In the genomic region with DNA sequence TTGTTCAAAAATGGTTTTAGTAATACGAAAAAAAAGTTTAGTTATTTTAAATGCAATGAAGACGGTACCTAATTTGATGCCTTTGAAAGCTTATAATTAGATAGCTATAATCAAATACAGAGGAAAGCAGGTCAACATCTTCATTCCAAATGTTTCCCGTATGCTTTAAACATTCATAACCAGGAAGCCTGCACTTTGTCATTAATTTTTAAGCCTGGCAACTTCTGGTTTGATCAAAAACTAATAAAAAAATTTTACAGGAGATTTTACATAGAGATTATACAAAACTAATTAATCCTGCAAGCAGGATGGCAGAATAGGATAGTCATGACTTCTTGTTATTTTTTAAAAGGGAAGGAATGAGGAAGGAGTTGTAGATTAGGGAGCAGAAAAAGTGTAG, we compare ENCODE assay signal across 36 cellular contexts.
"Had no signal": no experiment of that assay in that cellular context is flagged by ENCODE, and none has a peak within 500 bp of the region (broad histone marks: within the 10 kb centered on the region; RNA-seq: fewer than 3 reads in every experiment).

No MANE protein-coding gene starts in this region.

- H3K4me1 ChIP-seq: adrenal gland, body of pancreas, breast epithelium, colonic mucosa, esophagus squamous epithelium, gastroesophageal sphincter had no signal

- ATAC-seq: activated CD4-positive, alpha-beta T cell treated with anti-CD3 and anti-CD28 coated beads for 36 hours; activated CD8-positive, alpha-beta memory T cell treated with anti-CD3 and anti-CD28 coated beads, Interleukin-2, amount 10 ng/mL, durations not matched to agents 7 days and 5 days; activated CD8-positive, alpha-beta T cell treated with anti-CD3 and anti-CD28 coated beads, Interleukin-2, amount 10 ng/mL, durations not matched to agents 7 days and 5 days; activated naive CD8-positive, alpha-beta T cell treated with anti-CD3 and anti-CD28 coated beads, Interleukin-2, amount 50 U/mL, for 24 hours; body of pancreas; gastroesophageal sphincter; T-helper 17 cell had no signal

- H3K4me3 ChIP-seq: adrenal gland, body of pancreas, breast epithelium, cardiac muscle cell, colonic mucosa, esophagus squamous epithelium, gastroesophageal sphincter had no signal

- H3K36me3 ChIP-seq: adrenal gland, breast epithelium, cardiac muscle cell, colonic mucosa, esophagus squamous epithelium, gastroesophageal sphincter had no signal

- H3K9me3 Mint-ChIP-seq: activated CD4-positive, alpha-beta memory T cell treated with anti-CD3 and anti-CD28 coated beads for 36 hours; activated CD4-positive, alpha-beta T cell treated with anti-CD3 and anti-CD28 coated beads, Interleukin-2, amount 10 ng/mL, durations not matched to agents 24 days and 14 days; activated naive CD4-positive, alpha-beta T cell treated with anti-CD3 and anti-CD28 coated beads for 36 hours; activated naive CD4-positive, alpha-beta T cell treated with anti-CD3 and anti-CD28 coated beads, Interleukin-2, amount 50 U/mL, for 24 hours; activated naive CD8-positive, alpha-beta T cell treated with anti-CD3 and anti-CD28 coated beads for 36 hours; activated naive CD8-positive, alpha-beta T cell treated with anti-CD3 and anti-CD28 coated beads, Interleukin-2, amount 50 U/mL, for 24 hours; activated T-helper 1 cell treated with anti-CD3 and anti-CD28 coated beads, Interleukin-12 subunit alpha, Interleukin-12 subunit beta, Interleukin-2, Interleukin-4 antibody, amounts not matched to agents 30 ng/mL and 10 ng/mL and 1 ng/mL, durations not matched to agents 14 hours and 24 hours and 36 hours; activated T-helper 2 cell treated with anti-CD3 and anti-CD28 coated beads, Interferon-gamma antibody, Interleukin-2, Interleukin-4, amounts not matched to agents 10 μg/mL and 5 μg/mL and 100 μg/mL, durations not matched to agents 14 hours and 24 hours and 36 hours; T-helper 2 cell treated with Interferon-gamma antibody and Interleukin-4, amounts not matched to agents 5 μg/mL and 100 μg/mL, for 36 hours had no signal

- H3K4me3 Mint-ChIP-seq: activated CD4-positive, alpha-beta memory T cell treated with anti-CD3 and anti-CD28 coated beads for 36 hours; activated CD4-positive, alpha-beta T cell treated with anti-CD3 and anti-CD28 coated beads for 36 hours; activated CD4-positive, alpha-beta T cell treated with anti-CD3 and anti-CD28 coated beads, Interleukin-2, amount 10 ng/mL, durations not matched to agents 24 days and 14 days; activated CD8-positive, alpha-beta memory T cell treated with anti-CD3 and anti-CD28 coated beads, Interleukin-2, amount 10 ng/mL, durations not matched to agents 7 days and 5 days; activated CD8-positive, alpha-beta T cell treated with anti-CD3 and anti-CD28 coated beads, Interleukin-2, amount 10 ng/mL, durations not matched to agents 7 days and 5 days; activated naive CD4-positive, alpha-beta T cell treated with anti-CD3 and anti-CD28 coated beads for 36 hours; activated naive CD4-positive, alpha-beta T cell treated with anti-CD3 and anti-CD28 coated beads, Interleukin-2, amount 50 U/mL, for 24 hours; activated naive CD8-positive, alpha-beta T cell treated with anti-CD3 and anti-CD28 coated beads for 36 hours; activated naive CD8-positive, alpha-beta T cell treated with anti-CD3 and anti-CD28 coated beads, Interleukin-2, amount 50 U/mL, for 24 hours; activated T-helper 1 cell treated with anti-CD3 and anti-CD28 coated beads, Interleukin-12 subunit alpha, Interleukin-12 subunit beta, Interleukin-2, Interleukin-4 antibody, amounts not matched to agents 30 ng/mL and 10 ng/mL and 1 ng/mL, durations not matched to agents 14 hours and 24 hours and 36 hours; T-helper 17 cell; T-helper 2 cell treated with Interferon-gamma antibody and Interleukin-4, amounts not matched to agents 5 μg/mL and 100 μg/mL, for 36 hours had no signal

- H3K27me3 Mint-ChIP-seq: activated CD4-positive, alpha-beta memory T cell treated with anti-CD3 and anti-CD28 coated beads for 36 hours; activated CD4-positive, alpha-beta T cell treated with anti-CD3 and anti-CD28 coated beads for 36 hours; activated CD4-positive, alpha-beta T cell treated with anti-CD3 and anti-CD28 coated beads, Interleukin-2, amount 10 ng/mL, durations not matched to agents 24 days and 14 days; activated CD8-positive, alpha-beta memory T cell treated with anti-CD3 and anti-CD28 coated beads, Interleukin-2, amount 10 ng/mL, durations not matched to agents 7 days and 5 days; activated naive CD4-positive, alpha-beta T cell treated with anti-CD3 and anti-CD28 coated beads, Interleukin-2, amount 50 U/mL, for 24 hours; activated naive CD8-positive, alpha-beta T cell treated with anti-CD3 and anti-CD28 coated beads for 36 hours; activated naive CD8-positive, alpha-beta T cell treated with anti-CD3 and anti-CD28 coated beads, Interleukin-2, amount 50 U/mL, for 24 hours; T-helper 17 cell had no signal

- DNase-seq: activated CD4-positive, alpha-beta memory T cell treated with anti-CD3 and anti-CD28 coated beads for 36 hours; activated CD4-positive, alpha-beta T cell treated with anti-CD3 and anti-CD28 coated beads for 36 hours; activated CD4-positive, alpha-beta T cell treated with anti-CD3 and anti-CD28 coated beads, Interleukin-2, amount 10 ng/mL, durations not matched to agents 24 days and 14 days; activated CD4-positive, CD25-positive, alpha-beta regulatory T cell; activated CD4-positive, CD25-positive, alpha-beta regulatory T cell treated with anti-CD3 and anti-CD28 coated beads, Interleukin-2, amount 50 U/mL, for 72 hours; activated CD8-positive, alpha-beta memory T cell treated with anti-CD3 and anti-CD28 coated beads, Interleukin-2, amount 10 ng/mL, durations not matched to agents 7 days and 5 days; activated CD8-positive, alpha-beta memory T cell treated with anti-CD3 and anti-CD28 coated beads, Interleukin-2, amount 50 U/mL, for 4 hours; activated CD8-positive, alpha-beta T cell treated with anti-CD3 and anti-CD28 coated beads, Interleukin-2, amount 10 ng/mL, durations not matched to agents 7 days and 5 days; activated effector memory CD4-positive, alpha-beta T cell treated with anti-CD3 and anti-CD28 coated beads, Interleukin-2, amount 50 U/mL, for 16 hours; activated naive CD4-positive, alpha-beta T cell treated with anti-CD3 and anti-CD28 coated beads for 36 hours; activated naive CD8-positive, alpha-beta T cell treated with anti-CD3 and anti-CD28 coated beads for 36 hours; activated naive CD8-positive, alpha-beta T cell treated with anti-CD3 and anti-CD28 coated beads, Interleukin-2, amount 50 U/mL, for 24 hours; activated T-cell treated with anti-CD3 and anti-CD28 coated beads, Interleukin-2, amount 50 U/mL, for 1 hour; activated T-cell treated with anti-CD3 and anti-CD28 coated beads, Interleukin-2, amount 50 U/mL, for 48 hours; adrenal gland; amygdala; aorta; body of pancreas; central memory CD4-positive, alpha-beta T cell; cerebellar nuclear complex; colonic mucosa; effector CD8-positive, alpha-beta T cell; esophagus squamous epithelium; T-helper 1 cell; T-helper 17 cell; T1000 had no signal

- H3K27ac ChIP-seq: adrenal gland, body of pancreas, breast epithelium, cardiac muscle cell, colonic mucosa, epithelial cell of prostate, esophagus squamous epithelium, gastroesophageal sphincter had no signal

- H3K36me3 Mint-ChIP-seq: activated CD4-positive, alpha-beta memory T cell treated with anti-CD3 and anti-CD28 coated beads for 36 hours had no signal

- H3K27me3 ChIP-seq: adrenal gland, body of pancreas, breast epithelium, cardiac muscle cell, colonic mucosa, esophagus squamous epithelium, gastroesophageal sphincter had no signal

- H3K9me3 ChIP-seq: adrenal gland, body of pancreas, breast epithelium, colonic mucosa, esophagus squamous epithelium, gastroesophageal sphincter had no signal

- H3K4me1 Mint-ChIP-seq: activated CD4-positive, alpha-beta T cell treated with anti-CD3 and anti-CD28 coated beads for 36 hours; activated CD4-positive, alpha-beta T cell treated with anti-CD3 and anti-CD28 coated beads, Interleukin-2, amount 10 ng/mL, durations not matched to agents 24 days and 14 days; activated CD8-positive, alpha-beta memory T cell treated with anti-CD3 and anti-CD28 coated beads, Interleukin-2, amount 10 ng/mL, durations not matched to agents 7 days and 5 days; activated naive CD4-positive, alpha-beta T cell treated with anti-CD3 and anti-CD28 coated beads, Interleukin-2, amount 50 U/mL, for 24 hours; activated naive CD8-positive, alpha-beta T cell treated with anti-CD3 and anti-CD28 coated beads for 36 hours; activated naive CD8-positive, alpha-beta T cell treated with anti-CD3 and anti-CD28 coated beads, Interleukin-2, amount 50 U/mL, for 24 hours; T-helper 17 cell had no signal

- FAIRE-seq: endometrium, endothelial cell of umbilical vein had no signal

- H3K27ac Mint-ChIP-seq: activated CD4-positive, alpha-beta memory T cell treated with anti-CD3 and anti-CD28 coated beads for 36 hours; activated CD4-positive, alpha-beta T cell treated with anti-CD3 and anti-CD28 coated beads for 36 hours; activated CD4-positive, alpha-beta T cell treated with anti-CD3 and anti-CD28 coated beads, Interleukin-2, amount 10 ng/mL, durations not matched to agents 24 days and 14 days; activated CD8-positive, alpha-beta memory T cell treated with anti-CD3 and anti-CD28 coated beads, Interleukin-2, amount 10 ng/mL, durations not matched to agents 7 days and 5 days; activated CD8-positive, alpha-beta T cell treated with anti-CD3 and anti-CD28 coated beads, Interleukin-2, amount 10 ng/mL, durations not matched to agents 7 days and 5 days; activated naive CD4-positive, alpha-beta T cell treated with anti-CD3 and anti-CD28 coated beads for 36 hours; activated naive CD4-positive, alpha-beta T cell treated with anti-CD3 and anti-CD28 coated beads, Interleukin-2, amount 50 U/mL, for 24 hours; activated naive CD8-positive, alpha-beta T cell treated with anti-CD3 and anti-CD28 coated beads for 36 hours; activated naive CD8-positive, alpha-beta T cell treated with anti-CD3 and anti-CD28 coated beads, Interleukin-2, amount 50 U/mL, for 24 hours; activated T-helper 1 cell treated with anti-CD3 and anti-CD28 coated beads, Interleukin-12 subunit alpha, Interleukin-12 subunit beta, Interleukin-2, Interleukin-4 antibody, amounts not matched to agents 30 ng/mL and 10 ng/mL and 1 ng/mL, durations not matched to agents 14 hours and 24 hours and 36 hours; activated T-helper 2 cell treated with anti-CD3 and anti-CD28 coated beads, Interferon-gamma antibody, Interleukin-2, Interleukin-4, amounts not matched to agents 10 μg/mL and 5 μg/mL and 100 μg/mL, durations not matched to agents 14 hours and 24 hours and 36 hours; T-helper 17 cell; T-helper 2 cell treated with Interferon-gamma antibody and Interleukin-4, amounts not matched to agents 5 μg/mL and 100 μg/mL, for 36 hours had no signal
